In the genomic region with DNA sequence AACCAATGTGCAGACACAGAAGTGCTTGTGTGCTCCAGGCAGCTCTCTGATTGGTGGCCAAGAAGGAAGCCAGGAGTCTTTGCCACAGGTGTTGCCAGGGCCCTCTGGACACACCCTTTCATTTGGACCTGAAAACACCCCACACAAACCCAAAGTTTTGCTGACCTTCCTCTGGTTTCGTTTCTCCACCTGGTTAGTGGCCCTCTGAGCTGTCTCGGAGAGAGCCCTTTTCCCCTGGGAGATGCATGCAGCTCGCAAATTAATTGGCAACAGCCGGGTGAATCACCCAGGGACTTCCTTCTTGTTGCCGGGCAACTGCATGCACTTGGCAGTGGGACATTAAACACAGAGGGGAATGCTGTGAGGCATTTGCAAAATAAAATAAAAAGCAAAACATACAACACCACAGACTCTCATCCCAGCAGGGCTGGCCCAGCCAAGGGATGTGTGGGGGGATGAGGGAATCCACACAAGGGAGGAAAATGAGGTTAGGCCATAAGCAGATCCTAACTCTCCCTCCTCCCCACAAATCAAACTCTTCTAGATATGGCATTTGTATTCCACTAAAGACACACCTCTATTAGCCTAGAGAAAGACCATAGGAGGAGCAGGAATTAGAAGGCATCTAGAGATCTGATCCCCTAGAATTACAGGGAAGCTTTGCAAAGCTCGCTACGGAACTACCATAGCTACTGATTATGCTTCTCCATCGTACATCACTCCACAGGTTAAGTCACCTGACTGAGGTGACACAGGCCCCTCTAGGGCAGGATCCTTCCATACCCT, we compare ENCODE assay signal across 8 cellular contexts.
DNase-seq lines count a peak whose midpoint lies in the region; ATAC-seq and TF ChIP-seq lines count a peak whose summit lies in the region.

No MANE protein-coding gene starts in this region.

- H3K27me3 ChIP-seq in endodermal cell (ENCODE audit: control insufficient read depth, insufficient read depth, low read length, poor library complexity, severe bottlenecking) (peaks cover 78% of the 10 kb centered on the region), mucosa of stomach (ENCODE audit: control insufficient read depth, insufficient read depth, low read length) (no peaks in the 10 kb centered on the region)

- H3K36me3 Mint-ChIP-seq in endodermal cell (ENCODE audit: low read depth), result no peaks in the 10 kb centered on the region

- whole genome bisulfite sequencing in endodermal cell (ENCODE audit: insufficient coverage in 1 of 2, insufficient read length in 1 of 2), 2 experiments, result 71 to 82% methylated on average over 6 to 8 of the region's 8 CpGs

- H3K9me3 Mint-ChIP-seq in endodermal cell, result no peaks in the 10 kb centered on the region

- peak; percentile 76 for ATAC-seq in GM21360 (IDR thresholded peaks at IDR 0.05; ENCODE audit: unreplicated experiment)
- peak; percentile 63 for ATAC-seq in HG03469 (IDR thresholded peaks at IDR 0.05; ENCODE audit: unreplicated experiment)

- H3K4me1 Mint-ChIP-seq in endodermal cell, result peaks cover 34% of the 10 kb centered on the region

- H3K9me3 ChIP-seq in endodermal cell (ENCODE audit: control insufficient read depth, low read length) (peaks cover 7% of the 10 kb centered on the region), mucosa of stomach (ENCODE audit: control insufficient read depth, low read length) (no peaks in the 10 kb centered on the region)

- no peak overlapping the region for H3K4me3 Mint-ChIP-seq in endodermal cell

- no peak for TF ChIP-seq CTCF in endodermal cell (conservative IDR thresholded peaks at IDR 0.05)

- no peaks in the 10 kb centered on the region for H3K36me3 ChIP-seq in endodermal cell (ENCODE audit: control insufficient read depth, insufficient read depth, low read length)
- no peaks in the 10 kb centered on the region for H3K36me3 ChIP-seq in mucosa of stomach (ENCODE audit: control insufficient read depth, insufficient read depth, low read length)

- H3K27ac ChIP-seq in endodermal cell (ENCODE audit: low read depth, low read length), result peak overlapping the region; percentile 79

- peaks cover 86% of the 10 kb centered on the region for H3K27me3 Mint-ChIP-seq in endodermal cell (ENCODE audit: insufficient read depth)

- H3K4me1 ChIP-seq in endodermal cell (ENCODE audit: control insufficient read depth, insufficient read depth, low read length) (no peaks in the 10 kb centered on the region), mucosa of stomach (ENCODE audit: control insufficient read depth, insufficient read depth, low read length) (peaks cover 63% of the 10 kb centered on the region)

- H3K4me3 ChIP-seq in endodermal cell (ENCODE audit: low read length), result no peak overlapping the region
- no peak overlapping the region for H3K4me3 ChIP-seq in mucosa of stomach (ENCODE audit: low read length)

- H3K27ac Mint-ChIP-seq in endodermal cell, result no peak overlapping the region

- H3K9ac ChIP-seq in endodermal cell (ENCODE audit: extremely low read depth, low read length, poor library complexity, severe bottlenecking) (no peak overlapping the region), mucosa of stomach (ENCODE audit: low read length) (peak overlapping the region; percentile 8)

- peak; percentile 75 for DNase-seq in COLO668 (lab: John Stamatoyannopoulos, UW; ENCODE audit: unreplicated experiment)
- peak; percentile 97 for DNase-seq in NCI-H748 (lab: John Stamatoyannopoulos, UW; ENCODE audit: unreplicated experiment)
- peak; percentile 85 for DNase-seq in endodermal cell
- DNase-seq in cerebellar nuclear complex (lab: John Stamatoyannopoulos, UW), result no peak
- DNase-seq in AML-193 (lab: John Stamatoyannopoulos, UW), result no peak

Comparison
In these comparisons a context has a peak if more than half of its experiments do, and no peak if none do; other contexts are left out.
1. DNase-seq: peak in COLO668 (single experiment), NCI-H748 (single experiment) and endodermal cell (single experiment); none in cerebellar nuclear complex (0 of 2) and AML-193 (0 of 2).